ENCODE assay signal across 11 cellular contexts in the genomic region with DNA sequence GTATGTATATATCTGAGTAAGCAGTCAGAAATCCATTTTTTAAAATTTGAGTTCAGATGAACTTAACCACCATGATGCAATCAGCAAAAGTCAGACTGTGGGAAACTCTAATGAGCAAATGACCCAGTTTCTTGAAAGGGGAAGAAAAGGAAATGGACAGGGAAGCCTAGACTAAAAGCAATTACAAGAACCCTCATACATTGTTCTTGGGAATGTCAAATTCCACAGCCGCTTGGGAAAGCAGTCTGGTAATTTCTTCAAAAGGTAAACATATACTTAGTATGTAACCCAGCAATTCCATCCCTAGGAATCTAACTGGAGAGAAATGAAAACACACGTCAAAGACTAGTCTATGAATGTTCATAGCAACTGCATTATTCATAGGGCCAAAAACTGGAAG. TPM values are rescaled to one million over a fixed set of nuclear protein-coding genes. Genes with fewer than 3 reads are reported as not detected.
DNase-seq lines count a peak whose midpoint lies in the region; ATAC-seq, FAIRE-seq and TF ChIP-seq lines count a peak whose summit lies in the region.
"Had no signal": no experiment of that assay in that cellular context is flagged by ENCODE, and none has a peak within 500 bp of the region (broad histone marks: within the 10 kb centered on the region; RNA-seq: fewer than 3 reads in every experiment).

No MANE protein-coding gene starts in this region.

- CTCF ChIA-PET in A549 (lab: Yijun Ruan, JAX), result interaction anchor here (1.0 to 1.6 kb wide), 2 partner anchors 24 to 34 kb away, joined by 3 to 7 read pairs; no protein-coding TSS in a partner anchor

- in situ Hi-C loops in brain microvascular endothelial cell (cut with HindIII; ENCODE audit: low pct_ligation_motif_present, low sequenced_read_pairs), result no loop called here

- H3K27me3 ChIP-seq in brain microvascular endothelial cell (replicated peaks), result no peaks in the 10 kb centered on the region
- H3K27me3 ChIP-seq: cardiac muscle cell had no signal

- no peak for TF ChIP-seq RAD21 in A549 (conservative IDR thresholded peaks at IDR 0.05 in 1 of 2, IDR thresholded peaks at IDR 0.05 in 1 of 2)

- peak; percentile 86 to 90; a peak in 5 of 6 replicates for ATAC-seq in A549
- no peak for ATAC-seq in GM21515 (IDR thresholded peaks at IDR 0.05; ENCODE audit: unreplicated experiment)
- ATAC-seq in GM21423 (IDR thresholded peaks at IDR 0.05; ENCODE audit: unreplicated experiment), result no peak

- H3K9me3 ChIP-seq in A549, result 0 out of 3 replicates have a peak, but pooled peaks cover 1% of the 10 kb centered on the region
- H3K9me3 ChIP-seq in mesodermal cell (ENCODE audit: control insufficient read depth, low read length), result no peaks in the 10 kb centered on the region

- H3K27ac ChIP-seq in A549 (peak overlapping the region; percentile 63 to 78), brain microvascular endothelial cell (peak overlapping the region; percentile 97), mesodermal cell (ENCODE audit: low read depth, low read length, severe bottlenecking) (peak overlapping the region; percentile 82)
- H3K27ac ChIP-seq: cardiac muscle cell had no signal

- H3K36me3 ChIP-seq in brain microvascular endothelial cell (replicated peaks), result no peaks in the 10 kb centered on the region
- H3K36me3 ChIP-seq in mesodermal cell (ENCODE audit: control insufficient read depth, insufficient read depth, low read length), result no peaks in the 10 kb centered on the region
- H3K36me3 ChIP-seq: cardiac muscle cell had no signal

- no peak for FAIRE-seq in A549 (lab: Jason Lieb, UNC)

- H3K4me3 ChIP-seq in A549 (no peak overlapping the region), brain microvascular endothelial cell (ENCODE audit: low read depth, low read length) (no peak overlapping the region), mesodermal cell (ENCODE audit: extremely low read depth, insufficient read depth, low read length, poor library complexity, severe bottlenecking) (no peak overlapping the region)
- H3K4me3 ChIP-seq: cardiac muscle cell had no signal

- no peak for TF ChIP-seq POLR2A in A549 (IDR thresholded peaks at IDR 0.05; ENCODE audit: low read length)

- TF ChIP-seq CTCF in A549 (IDR thresholded peaks at IDR 0.05) (no peak), brain microvascular endothelial cell (IDR thresholded peaks at IDR 0.05; ENCODE audit: low read depth, low read length, missing control alignments) (no peak)

- H3K4me1 ChIP-seq in A549 (peaks cover 19% of the 10 kb centered on the region), mesodermal cell (ENCODE audit: control insufficient read depth, insufficient read depth, low read length, poor library complexity, severe bottlenecking) (peaks cover 3% of the 10 kb centered on the region)

- peak overlapping the region; percentile 55 for H3K4me2 ChIP-seq in A549

- POLR2A ChIA-PET in A549 (lab: Yijun Ruan, JAX), result interaction anchor here (0.8 to 1.0 kb wide), 2 partner anchors 24 to 34 kb away, joined by 3 read pairs; no protein-coding TSS in a partner anchor

- DNase-seq in A549 (ENCODE audit: low read depth in 1 of 2, low spot score in 1 of 2) (peak in 1 of 2 experiments; percentile 81), HT1080 (ENCODE audit: low read depth) (peak; percentile 52), brain microvascular endothelial cell (peak; percentile 96), NCI-H2171 (lab: John Stamatoyannopoulos, UW) (no peak), hypothalamus (lab: John Stamatoyannopoulos, UW) (no peak)
- DNase-seq: CD4-positive, CD25-positive, alpha-beta regulatory T cell; T-helper 1 cell had no signal

- peak in 1 of 2 experiments; percentile 47; a peak in 2 of 5 replicates for TF ChIP-seq EP300 in A549 (IDR thresholded peaks at IDR 0.05)

- 14% methylated on average over 2 of the region's 2 CpGs for WGBS in A549 (ENCODE audit: missing lambda C conversion rate)
- WGBS in mesodermal cell (ENCODE audit: insufficient coverage in 2 of 2), 2 experiments, result 100% methylated on average over 1 of the region's 2 CpGs

TF ChIP-seq in A549, 52 proteins besides CTCF, POLR2A, EP300 and RAD21:
- TF ChIP-seq FOSL2 (IDR thresholded peaks at IDR 0.05) (no peak), FOSL2 (CRISPR knock-in tag; IDR thresholded peaks at IDR 0.05) (peak; percentile 42; the same call in 1 of the 2 replicates), CEBPB (IDR thresholded peaks at IDR 0.05) (peak in 1 of 2 experiments; percentile 22; a peak in 1 of 4 replicates), JUN (IDR thresholded peaks at IDR 0.05) (peak in 1 of 2 experiments; percentile 33; a peak in 1 of 5 replicates), RFX5 (IDR thresholded peaks at IDR 0.05) (no peak), RARB (CRISPR knock-in tag; IDR thresholded peaks at IDR 0.05) (peak; percentile 49; the same call in 1 of the 2 replicates), ELK1 (IDR thresholded peaks at IDR 0.05; ENCODE audit: low read depth, low read length) (no peak), JUNB (IDR thresholded peaks at IDR 0.05) (0 out of 2 replicates have a peak, but pooled peaks have one; percentile 16)

RNA-seq across cellular contexts. Expression of gene FOXK1, which starts 16.4 kb away (rescaled TPM):
- polyA plus RNA-seq in A549 (2011; rRNA removed), result 6.8 and 8.3 TPM in 2 replicates
- 7.4 and 10.0 TPM in 2 replicates for polyA plus RNA-seq in A549 (2012; cell fraction: cytosol; rRNA removed)
- 27.5 and 29.2 TPM in 2 replicates for polyA plus RNA-seq in A549 (2012; cell fraction: nucleus; rRNA removed)
- polyA plus RNA-seq in A549 (2017; fragmentation: RNase III; extraction: RNeasy Plus Mini Kit Qiagen cat#74134 plus additional on column Dnase treatment), result 9.8 to 10.9 TPM (median 10.2 TPM) in 3 replicates
- 15.7 and 19.4 TPM in 2 replicates for polyA minus RNA-seq in A549 (2011; rRNA and poly(A)+ RNA removed)
- total RNA-seq in HT1080 (2014; rRNA removed; shearing (Covaris generic)), result 14.3 and 17.9 TPM in 2 replicates
- 9.9 and 12.2 TPM in 2 replicates for polyA plus RNA-seq in HT1080 (2015; cell fraction: cytosol; rRNA removed)
- polyA plus RNA-seq in HT1080 (2015; cell fraction: nucleus; rRNA removed), result 24.6 and 25.3 TPM in 2 replicates
- 15.0 TPM for polyA plus RNA-seq in mesodermal cell (2013, experiment 1 of 2)
- 11.8 TPM for polyA plus RNA-seq in mesodermal cell (2013, experiment 2 of 2)

Comparison
In these comparisons a context has a peak if more than half of its experiments do, and no peak if none do; other contexts are left out.
1. ATAC-seq: peak in A549 (2 of 2); none in GM21515 (single experiment) and GM21423 (single experiment).
2. DNase-seq: peak in HT1080 (single experiment) and brain microvascular endothelial cell (single experiment); none in NCI-H2171 (single experiment) and hypothalamus (0 of 51).
3. Peak in every context shown above with its lines, with median percentiles within 50 percentile points of each other: H3K27ac ChIP-seq.